ENCODE assay signal across 19 cellular contexts in the genomic region with DNA sequence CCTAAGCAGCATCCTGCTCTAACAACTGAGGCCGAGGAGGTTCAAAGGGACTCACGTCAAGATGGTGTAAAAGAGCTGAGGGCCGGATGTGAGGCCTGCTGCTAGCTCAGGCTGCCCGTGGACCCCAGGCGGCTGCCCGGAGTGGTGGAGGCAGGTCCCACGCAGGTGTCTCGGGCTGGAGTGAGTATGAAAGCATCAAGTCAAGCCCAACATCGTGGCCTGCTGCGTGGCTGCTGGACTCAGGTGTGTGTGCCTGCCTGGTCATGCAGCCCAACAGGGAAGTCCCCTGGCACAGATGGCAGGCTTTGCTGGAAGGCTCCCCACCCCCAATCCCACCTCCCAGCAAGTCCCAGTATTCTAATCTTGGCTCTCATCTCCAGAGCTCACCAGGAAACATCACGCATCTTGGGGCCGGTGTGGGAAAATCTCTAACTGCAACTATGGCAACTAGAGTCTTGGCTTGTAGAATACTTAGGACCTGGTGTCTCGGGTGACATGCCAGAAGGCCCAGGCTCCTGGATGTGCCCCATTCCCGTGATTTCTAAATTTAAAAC.
DNase-seq lines count a peak whose midpoint lies in the region; ATAC-seq and TF ChIP-seq lines count a peak whose summit lies in the region.
"Had no signal": no experiment of that assay in that cellular context is flagged by ENCODE, and none has a peak within 500 bp of the region (broad histone marks: within the 10 kb centered on the region; RNA-seq: fewer than 3 reads in every experiment).

No MANE protein-coding gene starts in this region.

- no peaks in the 10 kb centered on the region for H3K9me3 Mint-ChIP-seq in activated T-helper 17 cell treated with anti-CD3 and anti-CD28 coated beads, Interleukin-2, amount 50 U/mL, for 72 hours
- H3K9me3 Mint-ChIP-seq: GM23338 had no signal

- no peaks in the 10 kb centered on the region for H3K27me3 ChIP-seq in right lobe of liver
- H3K27me3 ChIP-seq in spleen (replicated peaks in 1 of 7): no peaks in the 10 kb centered on the region
- H3K27me3 ChIP-seq: BLaER1 treated with 17β-estradiol and CSF1 and Interleukin-3, amounts not matched to agents 10 nM and 100 nM; SJSA1 had no signal

- peak overlapping the region in 2 of 3 donors; percentile 98 for H3K27ac ChIP-seq in right lobe of liver
- H3K27ac ChIP-seq in spleen: no peak overlapping the region
- H3K27ac ChIP-seq: BLaER1 treated with 17β-estradiol and CSF1 and Interleukin-3, amounts not matched to agents 10 nM and 100 nM; KMS-11; SJSA1 had no signal

- in situ Hi-C loops in G401 (cut with HindIII; ENCODE audit: low sequenced_read_pairs): no loop called here

- 85% methylated on average over 5 of the region's 14 CpGs for WGBS in right lobe of liver (ENCODE audit: insufficient coverage, low coverage, low lambda C conversion rate, missing lambda C conversion rate)
- WGBS in spleen, 5 donors: 90 to 97% (median 90%) methylated on average over 14 of the region's 14 CpGs

- H3K4me1 ChIP-seq in right lobe of liver (peaks cover 0 to 54% (median 21%) of the 10 kb centered on the region in 4 donors), spleen (peaks cover 0 to 30% (median 22%) of the 10 kb centered on the region in 6 donors)

- H3K4me3 ChIP-seq in right lobe of liver (no peak overlapping the region), spleen (no peak overlapping the region)
- H3K4me3 ChIP-seq: BLaER1 treated with 17β-estradiol and CSF1 and Interleukin-3, amounts not matched to agents 10 nM and 100 nM; GM12878; GM23338; SJSA1 had no signal

- no peaks in the 10 kb centered on the region for H3K9me3 ChIP-seq in right lobe of liver
- no peaks in the 10 kb centered on the region for H3K9me3 ChIP-seq in spleen
- H3K9me3 ChIP-seq: BLaER1 treated with 17β-estradiol and CSF1 and Interleukin-3, amounts not matched to agents 10 nM and 100 nM; SJSA1 had no signal

- no peak for TF ChIP-seq CTCF in right lobe of liver (IDR thresholded peaks at IDR 0.05)
- no peak for TF ChIP-seq CTCF in spleen (IDR thresholded peaks at IDR 0.05 in 8 of 11, conservative IDR thresholded peaks at IDR 0.05 in 3 of 11)
- TF ChIP-seq CTCF in GM10248 (IDR thresholded peaks at IDR 0.05; ENCODE audit: control extremely low read depth, extremely low read depth, low read depth, missing control alignments): no peak

- no peak for ATAC-seq in activated T-helper 17 cell treated with anti-CD3 and anti-CD28 coated beads, Interleukin-2, amount 50 U/mL, for 72 hours (replicated peaks)
- ATAC-seq in right lobe of liver: peak in 1 of 4 donors; percentile 1
- no peak for ATAC-seq in GM18870 (IDR thresholded peaks at IDR 0.05; ENCODE audit: unreplicated experiment)
- ATAC-seq: GM12878, GM23338, Panc1 had no signal

- no peaks in the 10 kb centered on the region for H3K36me3 Mint-ChIP-seq in activated T-helper 17 cell treated with anti-CD3 and anti-CD28 coated beads, Interleukin-2, amount 50 U/mL, for 72 hours (ENCODE audit: low read depth)

- H3K36me3 ChIP-seq in right lobe of liver (no peaks in the 10 kb centered on the region), spleen (peaks cover 0 to 12% (median 0%) of the 10 kb centered on the region in 6 donors)
- H3K36me3 ChIP-seq: BLaER1 treated with 17β-estradiol and CSF1 and Interleukin-3, amounts not matched to agents 10 nM and 100 nM; SJSA1 had no signal

- CTCF ChIA-PET in GM10248 (lab: Yijun Ruan, JAX): interaction anchor here (1.0 to 7.9 kb wide), 3 partner anchors 7 to 29 kb away, joined by 3 to 74 read pairs (median 4); no protein-coding TSS in a partner anchor

- H3K4me3 Mint-ChIP-seq in activated T-helper 17 cell treated with anti-CD3 and anti-CD28 coated beads, Interleukin-2, amount 50 U/mL, for 72 hours: no peak overlapping the region
- H3K4me3 Mint-ChIP-seq: GM23338 had no signal

- POLR2A ChIA-PET in GM10248 (lab: Yijun Ruan, JAX): no interaction called here

- peak overlapping the region; percentile 17 for H3K27ac Mint-ChIP-seq in activated T-helper 17 cell treated with anti-CD3 and anti-CD28 coated beads, Interleukin-2, amount 50 U/mL, for 72 hours
- H3K27ac Mint-ChIP-seq: GM23338 had no signal

- DNase-seq in G401 (ENCODE audit: low spot score) (peak; percentile 45), right lobe of liver (peak in 2 of 3 donors; percentile 31 to 56), spleen (peak; percentile 64), CD1c-positive myeloid dendritic cell (ENCODE audit: extremely low spot score) (no peak), GM10248 (ENCODE audit: extremely low spot score) (no peak)
- DNase-seq: GF-D8, MV-4-11, NCI-H1417, NCI-H187, NCI-H345, NCI-H526 had no signal

- intact Hi-C loops in right lobe of liver (cut with DNase I) (no loop called here), spleen (cut with DNase I; ENCODE audit: low total_unique reads) (no loop called here)

- no peak for TF ChIP-seq POLR2A in right lobe of liver (IDR thresholded peaks at IDR 0.05)
- no peak for TF ChIP-seq POLR2A in spleen (IDR thresholded peaks at IDR 0.05)

- H3K4me1 Mint-ChIP-seq in activated T-helper 17 cell treated with anti-CD3 and anti-CD28 coated beads, Interleukin-2, amount 50 U/mL, for 72 hours: peaks cover 31% of the 10 kb centered on the region

- no peaks in the 10 kb centered on the region for H3K27me3 Mint-ChIP-seq in activated T-helper 17 cell treated with anti-CD3 and anti-CD28 coated beads, Interleukin-2, amount 50 U/mL, for 72 hours

Comparison
In these comparisons a context has a peak if more than half of its experiments do, and no peak if none do; other contexts are left out.
1. DNase-seq: peak in G401 (single experiment), right lobe of liver (2 of 3) and spleen (single experiment); none in CD1c-positive myeloid dendritic cell (single experiment) and GM10248 (single experiment).
2. H3K27ac ChIP-seq: peak in right lobe of liver (2 of 3); none in spleen (0 of 8).